Comparison of ENCODE assay signal across 19 cellular contexts in genomic region chr13:51245583-51245982, GRCh38. TPM values are rescaled to one million over a fixed set of nuclear protein-coding genes. Genes with fewer than 3 reads are reported as not detected.
"Had no signal": no experiment of that assay in that cellular context is flagged by ENCODE, and none has a peak within 500 bp of the region (broad histone marks: within the 10 kb centered on the region; RNA-seq: fewer than 3 reads in every experiment).

No MANE protein-coding gene starts in this region.

- H3K9me3 Mint-ChIP-seq: activated B cell treated with CpG ODN at 0.5 μM for 24 hours; activated CD4-positive, alpha-beta memory T cell treated with anti-CD3 and anti-CD28 coated beads, Interleukin-2, amount 10 ng/mL, durations not matched to agents 7 days and 5 days; activated naive CD8-positive, alpha-beta T cell treated with anti-CD3 and anti-CD28 coated beads for 36 hours; mesothelial cell of epicardium; nephron; T-helper 2 cell treated with Interferon-gamma antibody and Interleukin-4, amounts not matched to agents 5 μg/mL and 100 μg/mL, for 36 hours had no signal

- H3K4me1 ChIP-seq: colonic mucosa, gastrocnemius medialis had no signal

- H3K27ac ChIP-seq: colonic mucosa, gastrocnemius medialis, thoracic aorta had no signal

- H3K9me3 ChIP-seq: colonic mucosa, gastrocnemius medialis, SK-N-SH, thoracic aorta had no signal

- H3K36me3 Mint-ChIP-seq: activated CD8-positive, alpha-beta memory T cell treated with anti-CD3 and anti-CD28 coated beads, Interleukin-2, amount 10 ng/mL, durations not matched to agents 7 days and 5 days; activated naive CD8-positive, alpha-beta T cell treated with anti-CD3 and anti-CD28 coated beads for 36 hours; mesothelial cell of epicardium had no signal

- H3K4me3 Mint-ChIP-seq: activated B cell treated with CpG ODN at 0.5 μM for 24 hours; activated CD4-positive, alpha-beta memory T cell treated with anti-CD3 and anti-CD28 coated beads, Interleukin-2, amount 10 ng/mL, durations not matched to agents 7 days and 5 days; activated CD8-positive, alpha-beta memory T cell treated with anti-CD3 and anti-CD28 coated beads, Interleukin-2, amount 10 ng/mL, durations not matched to agents 7 days and 5 days; activated naive CD8-positive, alpha-beta T cell treated with anti-CD3 and anti-CD28 coated beads for 36 hours; mesothelial cell of epicardium; nephron; T-helper 2 cell treated with Interferon-gamma antibody and Interleukin-4, amounts not matched to agents 5 μg/mL and 100 μg/mL, for 36 hours had no signal

- DNase-seq: activated B cell treated with CpG ODN at 0.5 μM for 24 hours; activated CD4-positive, alpha-beta memory T cell treated with anti-CD3 and anti-CD28 coated beads, Interleukin-2, amount 10 ng/mL, durations not matched to agents 7 days and 5 days; activated CD4-positive, alpha-beta T cell treated with anti-CD3 and anti-CD28 coated beads for 4 hours; activated CD8-positive, alpha-beta memory T cell treated with anti-CD3 and anti-CD28 coated beads, Interleukin-2, amount 10 ng/mL, durations not matched to agents 7 days and 5 days; activated naive CD8-positive, alpha-beta T cell treated with anti-CD3 and anti-CD28 coated beads for 36 hours; amniotic stem cell; central memory CD4-positive, alpha-beta T cell; colonic mucosa; erythroblast; gastrocnemius medialis; left colon; stimulated activated CD4-positive, alpha-beta T cell treated with anti-CD3 and anti-CD28 coated beads, Interleukin-2, amount 100 ng/mL, for 24 hours; stimulated activated naive CD8-positive, alpha-beta T cell treated with anti-CD3 and anti-CD28 coated beads, Interleukin-15, Interleukin-2, amounts not matched to agents 100 U/mL and 50 U/mL, for 24 hours had no signal

- H3K9ac ChIP-seq: SK-N-SH had no signal

- H3K27me3 Mint-ChIP-seq: activated naive CD8-positive, alpha-beta T cell treated with anti-CD3 and anti-CD28 coated beads for 36 hours had no signal

- H3K27me3 ChIP-seq: colonic mucosa, gastrocnemius medialis had no signal

- H3K4me3 ChIP-seq: colonic mucosa, gastrocnemius medialis, lung, thoracic aorta had no signal

- H3K4me1 Mint-ChIP-seq: activated B cell treated with CpG ODN at 0.5 μM for 24 hours; activated CD4-positive, alpha-beta memory T cell treated with anti-CD3 and anti-CD28 coated beads, Interleukin-2, amount 10 ng/mL, durations not matched to agents 7 days and 5 days; activated CD8-positive, alpha-beta memory T cell treated with anti-CD3 and anti-CD28 coated beads, Interleukin-2, amount 10 ng/mL, durations not matched to agents 7 days and 5 days; activated naive CD8-positive, alpha-beta T cell treated with anti-CD3 and anti-CD28 coated beads for 36 hours had no signal

- H3K36me3 ChIP-seq: colonic mucosa, gastrocnemius medialis, thoracic aorta had no signal

- H3K27ac Mint-ChIP-seq: activated B cell treated with CpG ODN at 0.5 μM for 24 hours; activated CD4-positive, alpha-beta memory T cell treated with anti-CD3 and anti-CD28 coated beads, Interleukin-2, amount 10 ng/mL, durations not matched to agents 7 days and 5 days; activated CD8-positive, alpha-beta memory T cell treated with anti-CD3 and anti-CD28 coated beads, Interleukin-2, amount 10 ng/mL, durations not matched to agents 7 days and 5 days; activated naive CD8-positive, alpha-beta T cell treated with anti-CD3 and anti-CD28 coated beads for 36 hours; mesothelial cell of epicardium; T-helper 2 cell treated with Interferon-gamma antibody and Interleukin-4, amounts not matched to agents 5 μg/mL and 100 μg/mL, for 36 hours had no signal

RNA-seq across cellular contexts. Expression of gene FAM124A, which starts 23.4 kb away (rescaled TPM):
- total RNA-seq: activated B cell treated with CpG ODN at 0.5 μM for 24 hours had no signal
